ENCODE assay signal across 10 cellular contexts in the genomic region with DNA sequence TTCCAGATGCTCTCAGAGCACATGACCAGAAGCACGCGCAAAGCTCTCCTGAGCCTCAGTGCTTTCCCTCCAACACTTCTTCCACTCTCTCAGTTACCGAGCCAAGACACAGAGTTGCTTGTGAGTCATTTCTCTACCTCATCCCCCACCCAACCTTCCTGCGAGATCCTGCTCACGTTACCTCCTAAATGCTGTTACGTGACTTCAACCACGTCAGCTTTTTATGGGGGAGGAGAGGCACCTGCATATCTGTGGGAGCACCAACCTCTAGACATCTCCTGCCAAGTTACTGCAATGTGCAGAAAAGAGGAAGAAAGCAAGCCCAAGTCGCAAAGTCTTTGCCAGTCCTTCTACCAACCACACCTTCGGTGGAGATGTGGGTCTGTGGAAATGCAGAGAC.
"Had no signal": no experiment of that assay in that cellular context is flagged by ENCODE, and none has a peak within 500 bp of the region (broad histone marks: within the 10 kb centered on the region; RNA-seq: fewer than 3 reads in every experiment).

No MANE protein-coding gene starts in this region.

- H3K9me3 Mint-ChIP-seq: activated T-cell treated with anti-CD3 and anti-CD28 coated beads, Interleukin-2, amount 50 U/mL, for 72 hours had no signal

- H3K27ac Mint-ChIP-seq: activated T-cell treated with anti-CD3 and anti-CD28 coated beads, Interleukin-2, amount 50 U/mL, for 72 hours had no signal

- H3K4me3 Mint-ChIP-seq: activated T-cell treated with anti-CD3 and anti-CD28 coated beads, Interleukin-2, amount 50 U/mL, for 72 hours had no signal

- ATAC-seq: gastrocnemius medialis; stimulated activated naive CD8-positive, alpha-beta T cell treated with anti-CD3 and anti-CD28 coated beads, Interleukin-15, Interleukin-2, amounts not matched to agents 100 U/mL and 50 U/mL, for 24 hours had no signal

- DNase-seq: activated naive CD4-positive, alpha-beta T cell treated with Interleukin-2 at 50 U/mL for 16 hours; activated T-cell treated with anti-CD3 and anti-CD28 coated beads, Interleukin-2, amount 50 U/mL, for 72 hours; effector CD4-positive, alpha-beta T cell; gastrocnemius medialis; ovary; stimulated activated CD4-positive, alpha-beta T cell treated with anti-CD3 and anti-CD28 coated beads, Interleukin-4, amount 100 ng/mL, for 1 hour; stimulated activated CD8-positive, alpha-beta memory T cell treated with anti-CD3 and anti-CD28 coated beads, Interleukin-4, amount 100 ng/mL, for 48 hours; stimulated activated naive CD8-positive, alpha-beta T cell treated with anti-CD3 and anti-CD28 coated beads, Interleukin-15, Interleukin-2, amounts not matched to agents 100 U/mL and 50 U/mL, for 24 hours; upper lobe of left lung; WERI-Rb-1 had no signal
